ENCODE assay signal across 11 cellular contexts in genomic region chr12:4322789-4323188, GRCh38. TPM values are rescaled to one million over a fixed set of nuclear protein-coding genes. Genes with fewer than 3 reads are reported as not detected.
DNase-seq lines count a peak whose midpoint lies in the region; ATAC-seq and TF ChIP-seq lines count a peak whose summit lies in the region.
"Had no signal": no experiment of that assay in that cellular context is flagged by ENCODE, and none has a peak within 500 bp of the region (broad histone marks: within the 10 kb centered on the region; RNA-seq: fewer than 3 reads in every experiment).

No MANE protein-coding gene starts in this region.

- DNase-seq in MCF 10A (ENCODE audit: unreplicated experiment) (no peak), breast epithelium (ENCODE audit: low spot score in 2 of 2) (no peak), SK-MEL-5 (ENCODE audit: low read depth, low spot score) (peak; percentile 29), fibroblast of pulmonary artery (ENCODE audit: low read depth) (no peak), KBM-7 (no peak), COR-L47 (lab: John Stamatoyannopoulos, UW) (no peak), NCI-H748 (lab: John Stamatoyannopoulos, UW; ENCODE audit: unreplicated experiment) (no peak)
- no peak for DNase-seq in stimulated activated naive CD8-positive, alpha-beta T cell treated with anti-CD3 and anti-CD28 coated beads, Interleukin-15, amount 100 ng/mL, for 72 hours
- DNase-seq: CD8-positive, alpha-beta T cell; left colon; NCI-H1436 had no signal

- peaks cover 24% of the 10 kb centered on the region for H3K36me3 Mint-ChIP-seq in MCF 10A (ENCODE audit: insufficient read depth, unreplicated experiment)

- no peaks in the 10 kb centered on the region for H3K27me3 Mint-ChIP-seq in MCF 10A (ENCODE audit: insufficient read depth, unreplicated experiment)
- no peaks in the 10 kb centered on the region for H3K27me3 Mint-ChIP-seq in stimulated activated naive CD8-positive, alpha-beta T cell treated with anti-CD3 and anti-CD28 coated beads, Interleukin-15, amount 100 ng/mL, for 72 hours

- H3K4me3 ChIP-seq in breast epithelium (no peak overlapping the region), fibroblast of pulmonary artery (replicated peaks; ENCODE audit: low read depth, low read length) (peak overlapping the region; percentile 8)

- no peaks in the 10 kb centered on the region for H3K9me3 Mint-ChIP-seq in MCF 10A (ENCODE audit: unreplicated experiment)
- no peaks in the 10 kb centered on the region for H3K9me3 Mint-ChIP-seq in stimulated activated naive CD8-positive, alpha-beta T cell treated with anti-CD3 and anti-CD28 coated beads, Interleukin-15, amount 100 ng/mL, for 72 hours
- H3K9me3 Mint-ChIP-seq: CD8-positive, alpha-beta T cell had no signal

- no peak for TF ChIP-seq POLR2A in breast epithelium (IDR thresholded peaks at IDR 0.05)

- no peaks in the 10 kb centered on the region for H3K36me3 ChIP-seq in breast epithelium

- H3K27me3 ChIP-seq in breast epithelium: no peaks in the 10 kb centered on the region

- H3K4me3 Mint-ChIP-seq in MCF 10A (ENCODE audit: unreplicated experiment): peak overlapping the region; percentile 98
- H3K4me3 Mint-ChIP-seq in stimulated activated naive CD8-positive, alpha-beta T cell treated with anti-CD3 and anti-CD28 coated beads, Interleukin-15, amount 100 ng/mL, for 72 hours: peak overlapping the region; percentile 92 to 94

- ATAC-seq in stimulated activated naive CD8-positive, alpha-beta T cell treated with anti-CD3 and anti-CD28 coated beads, Interleukin-15, amount 100 ng/mL, for 72 hours: no peak
- ATAC-seq: CD8-positive, alpha-beta T cell; left colon had no signal

- intact Hi-C loops in MCF 10A (cut with micrococcal nuclease) (no loop called here), breast epithelium (cut with DNase I; ENCODE audit: low total_unique reads) (no loop called here)

- TF ChIP-seq CTCF in MCF 10A (IDR thresholded peaks at IDR 0.05; ENCODE audit: unreplicated experiment) (no peak), breast epithelium (IDR thresholded peaks at IDR 0.05) (no peak), fibroblast of pulmonary artery (IDR thresholded peaks at IDR 0.05; ENCODE audit: low read length, missing control alignments) (no peak)

- H3K9me3 ChIP-seq in breast epithelium: no peaks in the 10 kb centered on the region

- H3K4me1 ChIP-seq in breast epithelium: no peaks in the 10 kb centered on the region

- peak overlapping the region; percentile 16 for H3K27ac Mint-ChIP-seq in MCF 10A (ENCODE audit: low read depth, unreplicated experiment)
- H3K27ac Mint-ChIP-seq in stimulated activated naive CD8-positive, alpha-beta T cell treated with anti-CD3 and anti-CD28 coated beads, Interleukin-15, amount 100 ng/mL, for 72 hours: peak overlapping the region; percentile 38 to 57
- H3K27ac Mint-ChIP-seq: CD8-positive, alpha-beta T cell had no signal

- H3K4me1 Mint-ChIP-seq in MCF 10A (ENCODE audit: insufficient read depth, unreplicated experiment): peaks cover 19% of the 10 kb centered on the region
- H3K4me1 Mint-ChIP-seq in stimulated activated naive CD8-positive, alpha-beta T cell treated with anti-CD3 and anti-CD28 coated beads, Interleukin-15, amount 100 ng/mL, for 72 hours: peaks cover 45% of the 10 kb centered on the region

- no TSS peak for BruUV-seq in MCF 10A (replicated peaks; lab: Mats Ljungman, UMichigan)

- in situ Hi-C loops in SK-MEL-5 (cut with HindIII; ENCODE audit: low pct_unique_long_range_greater_than_20kb, low sequenced_read_pairs): no loop called here
- in situ Hi-C loops in KBM-7 (cut with MboI; ENCODE audit: low pct_unique_long_range_greater_than_20kb, low sequenced_read_pairs): loop anchor here (25.0 kb wide), 1 partner anchor 690 kb away; no protein-coding TSS in a partner anchor

- H3K27ac ChIP-seq in breast epithelium: no peak overlapping the region

- POLR2A ChIA-PET in MCF 10A (lab: Yijun Ruan, JAX): interaction anchor here (0.7 to 3.4 kb wide), 4 partner anchors 9 to 326 kb away, joined by 3 to 16 read pairs (median 4); no protein-coding TSS in a partner anchor

- CTCF ChIA-PET in MCF 10A (lab: Yijun Ruan, JAX): interaction anchor here (0.6 to 1.6 kb wide), 5 partner anchors 8 to 774 kb away, joined by 3 read pairs; no protein-coding TSS in a partner anchor

RNA-seq across cellular contexts. Expression of gene TIGAR, which starts 1.8 kb away (rescaled TPM):
- total RNA-seq in MCF 10A (2022) (44.0 and 45.8 TPM in 2 replicates), breast epithelium (1 to 10 TPM; 2.9 to 7.5 (median 6.9) TPM)
- total RNA-seq in SK-MEL-5 (2014; rRNA removed; shearing (Covaris generic)): 32.7 and 46.7 TPM in 2 replicates
- polyA plus RNA-seq in SK-MEL-5 (2015; cell fraction: cytosol; rRNA removed): 32.7 and 37.6 TPM in 2 replicates
- 14.8 and 15.8 TPM in 2 replicates for polyA plus RNA-seq in SK-MEL-5 (2015; cell fraction: nucleus; rRNA removed)

RNA-seq across cellular contexts. Expression of gene CCND2, which starts 49.2 kb away (rescaled TPM):
- 62.2 and 70.9 TPM in 2 replicates for total RNA-seq in MCF 10A (2022)
- 10 to 100 TPM; 43.3 to 72.8 (median 53.7) TPM for total RNA-seq in breast epithelium
- total RNA-seq in SK-MEL-5 (2014; rRNA removed; shearing (Covaris generic)): 1.2 TPM in 2 replicates
- polyA plus RNA-seq in SK-MEL-5 (2015; cell fraction: cytosol; rRNA removed): 2.1 and 2.2 TPM in 2 replicates
- polyA plus RNA-seq in SK-MEL-5 (2015; cell fraction: nucleus; rRNA removed): 3.5 and 3.6 TPM in 2 replicates

RNA-seq across cellular contexts. Expression of gene FGF23, which starts 56.7 kb away (rescaled TPM):
- not detected in 2 replicates for total RNA-seq in MCF 10A (2022)
- not detected for total RNA-seq in breast epithelium
- total RNA-seq in SK-MEL-5 (2014; rRNA removed; shearing (Covaris generic)): not detected in 2 replicates
- not detected in 2 replicates for polyA plus RNA-seq in SK-MEL-5 (2015; cell fraction: cytosol; rRNA removed)
- polyA plus RNA-seq in SK-MEL-5 (2015; cell fraction: nucleus; rRNA removed): not detected in 2 replicates
- total RNA-seq: CD8-positive, alpha-beta T cell; left colon had no signal

Comparison
In these comparisons a context has a peak if more than half of its experiments do, and no peak if none do; other contexts are left out.
1. RNA of gene CCND2, which starts 49.2 kb away (total RNA-seq): 62.2 to 70.9 TPM in MCF 10A and 43.3 to 72.8 TPM in breast epithelium; 1.2 TPM in SK-MEL-5; every median in the first group is over 10 times any median in the second.